23 cellular contexts compared by ENCODE assay signal in genomic region chr10:21135396-21135973, GRCh38.
DNase-seq lines count a peak whose midpoint lies in the region; ATAC-seq and TF ChIP-seq lines count a peak whose summit lies in the region.
"Had no signal": no experiment of that assay in that cellular context is flagged by ENCODE, and none has a peak within 500 bp of the region (broad histone marks: within the 10 kb centered on the region; RNA-seq: fewer than 3 reads in every experiment).

No MANE protein-coding gene starts in this region.

- H3K9me3 ChIP-seq in skeletal muscle satellite cell (replicated peaks; ENCODE audit: low read length): no peaks in the 10 kb centered on the region
- H3K9me3 ChIP-seq: heart right ventricle, left ventricle myocardium inferior, sigmoid colon had no signal

- ATAC-seq in GM18867 (IDR thresholded peaks at IDR 0.05; ENCODE audit: unreplicated experiment): no peak
- ATAC-seq in GM18907 (IDR thresholded peaks at IDR 0.05; ENCODE audit: unreplicated experiment): no peak
- no peak for ATAC-seq in HG03342 (IDR thresholded peaks at IDR 0.05; ENCODE audit: unreplicated experiment)
- ATAC-seq: activated T-cell treated with anti-CD3 and anti-CD28 coated beads, Interleukin-2, amount 50 U/mL, for 4 hours; GM23338; T-helper 17 cell had no signal

- peak overlapping the region; percentile 22 for H3K4me2 ChIP-seq in skeletal muscle satellite cell (ENCODE audit: low read length)
- H3K4me2 ChIP-seq: GM23338 had no signal

- DNase-seq in RWPE1 (ENCODE audit: low spot score) (peak; percentile 2), cerebellar cortex (ENCODE audit: low spot score) (peak; percentile 83), NCI-H2081 treated with DMSO at 0.1 percent for 48 hours (lab: John Stamatoyannopoulos, UW) (no peak)
- DNase-seq: activated CD4-positive, alpha-beta T cell treated with anti-CD3 and anti-CD28 coated beads for 48 hours; activated T-cell treated with anti-CD3 and anti-CD28 coated beads, Interleukin-2, amount 50 U/mL, for 4 hours; CD4-positive, alpha-beta memory T cell; heart right ventricle; immature natural killer cell; left ventricle myocardium inferior; MM.1S; NCI-H1436 treated with DMSO at 0.1 percent for 48 hours; NCI-H510A treated with DMSO at 0.1 percent for 48 hours; nephron progenitor cell; sigmoid colon; stimulated activated CD8-positive, alpha-beta memory T cell treated with anti-CD3 and anti-CD28 coated beads, Interleukin-4, amount 100 ng/mL, for 48 hours; T-helper 17 cell had no signal

- H3K27ac ChIP-seq in RWPE1: peak overlapping the region; percentile 83
- peak overlapping the region; percentile 74 for H3K27ac ChIP-seq in layer of hippocampus (ENCODE audit: low read depth, low read length)
- H3K27ac ChIP-seq: heart right ventricle, left ventricle myocardium inferior, sigmoid colon, SK-N-MC had no signal

- H3K4me1 ChIP-seq in skeletal muscle satellite cell (ENCODE audit: control insufficient read depth, insufficient read depth, low read length): peaks cover 14% of the 10 kb centered on the region
- H3K4me1 ChIP-seq: left ventricle myocardium inferior, sigmoid colon had no signal

- CTCF ChIA-PET in RWPE1 (lab: Yijun Ruan, JAX): no interaction called here

- H3K27me3 ChIP-seq in layer of hippocampus (ENCODE audit: control insufficient read depth, insufficient read depth, low read length): no peaks in the 10 kb centered on the region
- H3K27me3 ChIP-seq in skeletal muscle satellite cell (ENCODE audit: control insufficient read depth, insufficient read depth, low read length): no peaks in the 10 kb centered on the region
- H3K27me3 ChIP-seq: heart right ventricle, sigmoid colon had no signal

- H3K4me3 ChIP-seq in skeletal muscle satellite cell (ENCODE audit: low read length): no peak overlapping the region
- H3K4me3 ChIP-seq: GM23338, heart right ventricle, left ventricle myocardium inferior, sigmoid colon, SK-N-MC had no signal

- POLR2A ChIA-PET in RWPE1 (lab: Yijun Ruan, JAX; ENCODE audit: low non-redundant PET): no interaction called here

- H3K36me3 ChIP-seq in skeletal muscle satellite cell (ENCODE audit: insufficient read depth, low read length): no peaks in the 10 kb centered on the region
- H3K36me3 ChIP-seq: heart right ventricle, left ventricle myocardium inferior, sigmoid colon had no signal

- no peak overlapping the region for H3K9ac ChIP-seq in skeletal muscle satellite cell (ENCODE audit: low read depth, low read length)

- TF ChIP-seq CTCF in RWPE1 (conservative IDR thresholded peaks at IDR 0.05; ENCODE audit: low read depth): no peak
